23 cellular contexts compared by ENCODE assay signal in the genomic region with DNA sequence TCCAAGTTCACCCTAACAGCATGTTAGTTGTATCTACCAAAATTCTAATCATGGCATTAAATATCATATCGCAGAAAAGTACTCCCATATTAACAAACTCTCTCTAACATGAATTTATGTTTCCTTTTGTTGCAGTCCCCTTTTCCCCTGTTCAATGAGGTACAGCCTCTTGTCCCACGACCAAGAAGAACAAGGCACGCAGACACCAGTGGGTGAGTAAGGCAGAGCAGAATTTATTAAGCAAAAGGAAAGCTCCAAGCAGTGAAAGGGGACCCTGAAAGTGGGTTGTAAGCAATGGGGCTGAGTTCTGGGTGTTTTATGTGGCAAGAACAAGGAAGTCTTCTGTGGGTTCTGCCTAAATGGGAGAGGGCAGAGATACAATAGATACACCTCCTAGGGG.
"Had no signal": no experiment of that assay in that cellular context is flagged by ENCODE, and none has a peak within 500 bp of the region (broad histone marks: within the 10 kb centered on the region; RNA-seq: fewer than 3 reads in every experiment).

No MANE protein-coding gene starts in this region.

- DNase-seq: activated CD4-positive, alpha-beta T cell treated with anti-CD3 and anti-CD28 coated beads for 48 hours; activated CD4-positive, alpha-beta T cell treated with anti-CD3 and anti-CD28 coated beads, Interleukin-2, amount 50 U/mL, for 4 hours; activated CD4-positive, CD25-positive, alpha-beta regulatory T cell treated with anti-CD3 and anti-CD28 coated beads, Interleukin-2, amount 50 U/mL, for 72 hours; activated CD8-positive, alpha-beta memory T cell treated with anti-CD3 and anti-CD28 coated beads, Interleukin-2, amount 50 U/mL, for 48 hours; activated CD8-positive, alpha-beta T cell treated with anti-CD3 and anti-CD28 coated beads, Interleukin-2, amount 10 ng/mL, durations not matched to agents 7 days and 5 days; activated effector memory CD4-positive, alpha-beta T cell treated with Interleukin-2 at 50 U/mL for 16 hours; activated naive CD4-positive, alpha-beta T cell treated with anti-CD3 and anti-CD28 coated beads for 36 hours; activated T-cell treated with anti-CD3 and anti-CD28 coated beads, Interleukin-2, amount 50 U/mL, for 1 hour; amygdala; Kasumi-1; KBM-7; NCI-H1105 treated with DMSO at 0.1 percent for 48 hours; NCI-H1436 treated with DMSO at 0.1 percent for 48 hours; NCI-H187 treated with DMSO at 0.1 percent for 48 hours; NCI-H2107; NCI-H2227 treated with DMSO at 0.1 percent for 48 hours; NCI-H446 treated with DMSO at 0.1 percent for 48 hours; NCI-H524 treated with DMSO at 0.1 percent for 48 hours; NK-92 treated with Interleukin-12 subunit alpha and Interleukin-12 subunit beta, amount 100 ng/mL, for 24 hours; PC-3; SHP77 treated with DMSO at 0.1 percent for 48 hours had no signal

- FAIRE-seq: astrocyte, RCC 7860 had no signal
